Comparison of ENCODE assay signal across 13 cellular contexts in the genomic region with DNA sequence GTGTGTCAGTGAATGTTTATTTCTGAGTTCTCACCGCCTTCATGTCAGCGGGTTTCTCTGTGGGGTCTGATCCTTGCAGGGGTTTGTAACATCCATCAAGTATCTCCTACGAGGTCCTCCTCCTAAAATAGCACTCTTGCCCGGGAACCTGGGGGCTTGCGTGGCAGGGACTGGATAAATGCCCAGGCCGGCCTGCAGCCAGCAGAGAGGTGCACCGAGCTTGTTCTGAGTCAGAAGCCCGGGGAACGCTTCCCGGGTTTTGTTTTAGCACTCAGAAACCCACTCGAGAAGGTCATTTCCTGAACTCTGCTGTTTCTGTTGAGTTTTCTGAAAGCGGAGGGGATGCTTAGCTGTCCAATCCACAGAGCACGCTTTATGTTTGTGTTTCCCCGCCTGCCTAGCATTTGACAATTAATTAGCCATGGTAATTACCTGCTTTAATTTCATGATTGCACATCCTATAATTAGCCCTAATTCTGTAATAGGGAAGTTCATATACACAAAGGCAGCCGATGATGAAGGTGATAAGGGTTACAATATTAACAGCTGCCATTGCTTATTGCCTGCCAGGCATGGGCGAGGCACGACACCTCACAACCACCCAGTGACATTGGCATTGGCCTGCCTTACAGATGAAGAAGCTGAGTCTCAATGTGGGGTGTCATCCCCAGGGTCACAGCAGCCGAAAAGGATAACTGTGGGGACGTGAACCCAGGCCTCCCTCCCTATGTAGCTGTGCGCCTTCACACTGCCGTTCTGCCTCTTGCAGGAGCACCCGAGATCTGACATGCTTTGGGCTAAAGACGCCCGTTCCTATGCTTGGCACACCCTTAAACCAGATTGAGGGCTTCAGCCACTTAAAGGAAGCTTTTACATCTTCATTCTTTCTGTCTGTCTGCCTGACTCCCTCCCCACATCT.
DNase-seq lines count a peak whose midpoint lies in the region; ATAC-seq and TF ChIP-seq lines count a peak whose summit lies in the region.
"Had no signal": no experiment of that assay in that cellular context is flagged by ENCODE, and none has a peak within 500 bp of the region (broad histone marks: within the 10 kb centered on the region; RNA-seq: fewer than 3 reads in every experiment).

No MANE protein-coding gene starts in this region.

- no TSS peak for BruUV-seq in PC-9 (replicated peaks; lab: Mats Ljungman, UMichigan)

- no peaks in the 10 kb centered on the region for H3K9me3 ChIP-seq in uterus
- H3K9me3 ChIP-seq in PC-9 (ENCODE audit: insufficient read depth, low read depth) = no peaks in the 10 kb centered on the region

- H2AFZ ChIP-seq in PC-9 = no peak overlapping the region

- no peak overlapping the region for H3K4me2 ChIP-seq in PC-9

- no peak overlapping the region for H3K4me3 ChIP-seq in uterus
- no peak overlapping the region for H3K4me3 ChIP-seq in PC-9

- TF ChIP-seq POLR2A in uterus (IDR thresholded peaks at IDR 0.05) = no peak

- no peaks in the 10 kb centered on the region for H3K9me2 ChIP-seq in PC-9 (ENCODE audit: insufficient read depth)

- H3K27ac ChIP-seq in uterus (peak overlapping the region in 1 of 2 donors; percentile 21), PC-9 (no peak overlapping the region)

- H4K20me1 ChIP-seq in PC-9 (ENCODE audit: insufficient read depth) = no peaks in the 10 kb centered on the region

- no peaks in the 10 kb centered on the region for H3K79me2 ChIP-seq in PC-9 (ENCODE audit: low read depth)

- no peaks in the 10 kb centered on the region for H3K36me3 ChIP-seq in uterus
- H3K36me3 ChIP-seq in PC-9 (ENCODE audit: low read depth) = no peaks in the 10 kb centered on the region

- H3F3A ChIP-seq in PC-9 (ENCODE audit: insufficient read depth, low read depth) = no peaks in the 10 kb centered on the region

- H3K27me3 ChIP-seq in uterus (no peaks in the 10 kb centered on the region), PC-9 (ENCODE audit: insufficient read depth, low read depth) (no peaks in the 10 kb centered on the region)

- no peak for TF ChIP-seq CTCF in uterus (IDR thresholded peaks at IDR 0.05)
- no peak for TF ChIP-seq CTCF in PC-9 (conservative IDR thresholded peaks at IDR 0.05)

- CTCF ChIA-PET in PC-9 (lab: Charles Lee) = no interaction called here

- intact Hi-C loops in uterus (cut with DNase I; ENCODE audit: low total_unique reads) (no loop called here), PC-9 (cut with micrococcal nuclease; ENCODE audit: unreplicated experiment) (no loop called here)

- POLR2A ChIA-PET in PC-9 (lab: Charles Lee; ENCODE audit: unreplicated experiment) = interaction anchor here (0.6 kb wide), 1 partner anchor 165 kb away, joined by 3 read pairs; no protein-coding TSS in a partner anchor

- peak; percentile 48 for DNase-seq in NCI-H1436 treated with DMSO at 0.1 percent for 48 hours (lab: John Stamatoyannopoulos, UW)
- peak; percentile 27 for DNase-seq in brain pericyte (ENCODE audit: low read depth, low spot score)
- DNase-seq in kidney tubule cell (ENCODE audit: low spot score) = peak; percentile 17
- peak; percentile 58 to 72 for DNase-seq in uterus
- no peak for DNase-seq in PC-9
- no peak for DNase-seq in central memory CD4-positive, alpha-beta T cell
- DNase-seq: activated naive CD4-positive, alpha-beta T cell treated with anti-CD3 and anti-CD28 coated beads, Interleukin-2, amount 10 ng/mL, durations not matched to agents 7 days and 5 days; CD4-positive, alpha-beta T cell; naive thymus-derived CD8-positive, alpha-beta T cell; NCI-H2081 treated with DMSO at 0.1 percent for 48 hours had no signal

- ATAC-seq in HG02884 (IDR thresholded peaks at IDR 0.05; ENCODE audit: unreplicated experiment) = no peak
- no peak for ATAC-seq in GM21447 (IDR thresholded peaks at IDR 0.05; ENCODE audit: unreplicated experiment)
- ATAC-seq: naive thymus-derived CD8-positive, alpha-beta T cell; WTC11 had no signal

- H3K4me1 ChIP-seq in uterus = no peaks in the 10 kb centered on the region
- H3K4me1 ChIP-seq in PC-9 (replicated peaks; ENCODE audit: insufficient read depth) = no peaks in the 10 kb centered on the region

Comparison
In these comparisons a context has a peak if more than half of its experiments do, and no peak if none do; other contexts are left out.
1. DNase-seq: peak in NCI-H1436 treated with DMSO at 0.1 percent for 48 hours (single experiment), brain pericyte (single experiment), kidney tubule cell (single experiment) and uterus (2 of 2); none in PC-9 (0 of 2) and central memory CD4-positive, alpha-beta T cell (single experiment).